In genomic region chr19:4064551-4065260, GRCh38 we compare ENCODE assay signal across 2 cellular contexts.
A peak's percentile ranks its signal among the peaks of the same experiment; 100 is the strongest.
TF ChIP-seq lines count a peak whose summit lies in the region.

No MANE protein-coding gene starts in this region.

TF ChIP-seq in GM23338, 12 proteins besides CTCF, POLR2A, EP300 and RAD21:
- TF ChIP-seq EZH2phosphoT487 (IDR thresholded peaks at IDR 0.05; ENCODE audit: unreplicated experiment) = no peak
- TF ChIP-seq CREB1 (CRISPR knock-in tag; IDR thresholded peaks at IDR 0.05; ENCODE audit: low read depth) = peak; percentile 63

TF ChIP-seq in SK-N-SH, 30 proteins besides CTCF, POLR2A, EP300 and RAD21:
- TF ChIP-seq SMC3 (IDR thresholded peaks at IDR 0.05; ENCODE audit: low read depth, low read length) = no peak
- TF ChIP-seq USF1 (IDR thresholded peaks at IDR 0.05; ENCODE audit: borderline replicate concordance, low read depth) = peak; percentile 33
- TF ChIP-seq, protein P1, sequence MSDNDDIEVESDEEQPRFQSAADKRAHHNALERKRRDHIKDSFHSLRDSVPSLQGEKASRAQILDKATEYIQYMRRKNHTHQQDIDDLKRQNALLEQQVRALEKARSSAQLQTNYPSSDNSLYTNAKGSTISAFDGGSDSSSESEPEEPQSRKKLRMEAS (IDR thresholded peaks at IDR 0.05; ENCODE audit: low read depth) = peak; percentile 84
- TF ChIP-seq POLR2AphosphoS5 (IDR thresholded peaks at IDR 0.05; ENCODE audit: low read depth, low read length) = no peak
- no peak for TF ChIP-seq NFIC (IDR thresholded peaks at IDR 0.05; ENCODE audit: borderline replicate concordance)
- TF ChIP-seq TAF1 (IDR thresholded peaks at IDR 0.05; ENCODE audit: borderline replicate concordance, low read depth, low read length) = 0 out of 2 replicates have a peak, but pooled peaks have one; percentile 10
- no peak for TF ChIP-seq REST (IDR thresholded peaks at IDR 0.05; ENCODE audit: low read depth, low read length)
- no peak for TF ChIP-seq GATA2 (CRISPR knock-in tag; IDR thresholded peaks at IDR 0.05)
- TF ChIP-seq TCF12 (IDR thresholded peaks at IDR 0.05) = no peak
- TF ChIP-seq MXI1 (IDR thresholded peaks at IDR 0.05; ENCODE audit: low read depth, low read length) = peak; percentile 66; the same call in 1 of the 2 replicates
TF ChIP-seq in SK-N-SH: peak in this region for 4.
